Comparison of ENCODE assay signal across 1 cellular context in the genomic region with DNA sequence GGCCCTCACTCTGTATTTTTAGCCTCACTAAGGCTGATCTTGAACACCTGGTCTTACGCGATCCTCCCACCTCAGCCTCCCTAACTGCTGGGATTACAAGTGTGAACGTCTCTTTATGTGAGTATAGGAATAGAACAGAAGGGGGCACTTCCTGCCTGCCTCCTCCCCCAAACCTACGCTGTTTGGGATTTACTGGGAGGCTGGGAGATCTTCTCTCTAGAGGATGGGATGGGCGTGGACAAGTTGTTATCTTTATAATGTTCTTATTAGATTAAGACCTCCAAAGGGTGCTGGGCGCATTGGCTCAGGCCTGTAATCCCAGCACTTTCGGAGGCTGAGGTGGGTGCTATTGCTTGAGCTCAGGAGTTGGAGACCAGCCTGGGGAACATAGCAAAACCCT.
TF ChIP-seq lines count a peak whose summit lies in the region.

No MANE protein-coding gene starts in this region.

TF ChIP-seq in HepG2, 621 proteins besides CTCF, POLR2A, EP300 and RAD21:
- TF ChIP-seq ZNF552 (CRISPR knock-in tag; IDR thresholded peaks at IDR 0.05; ENCODE audit: borderline replicate concordance) (no peak), ZNF770 (CRISPR knock-in tag; IDR thresholded peaks at IDR 0.05) (0 out of 2 replicates have a peak, but pooled peaks have one; percentile 33)
